8 cellular contexts compared by ENCODE assay signal in genomic region chr5:139709587-139710369, GRCh38.
A peak's percentile ranks its signal among the peaks of the same experiment; 100 is the strongest.
DNase-seq lines count a peak whose midpoint lies in the region; ATAC-seq and TF ChIP-seq lines count a peak whose summit lies in the region.

No MANE protein-coding gene starts in this region.

- DNase-seq in DMS79 (lab: John Stamatoyannopoulos, UW) (peak; percentile 7), OCI-LY7 (ENCODE audit: low spot score) (peak; percentile 51), ecto neural progenitor cell (ENCODE audit: low spot score) (peak; percentile 83), NCI-H446 treated with DMSO at 0.1 percent for 48 hours (lab: John Stamatoyannopoulos, UW) (no peak), midbrain (lab: John Stamatoyannopoulos, UW) (no peak)

- intact Hi-C loops in OCI-LY7 (cut with micrococcal nuclease; ENCODE audit: unreplicated experiment), result no loop called here

- H3K4me1 ChIP-seq in OCI-LY7 (ENCODE audit: insufficient read depth, low read length, poor library complexity, severe bottlenecking), result peaks cover 58% of the 10 kb centered on the region
- H3K4me1 ChIP-seq in muscle layer of colon (ENCODE audit: insufficient read depth, low read length), result peaks cover 21% of the 10 kb centered on the region

- H3K27ac ChIP-seq in OCI-LY7 (ENCODE audit: low read depth, low read length, poor library complexity, severe bottlenecking) (peak overlapping the region; percentile 23), muscle layer of colon (ENCODE audit: low read depth, low read length) (peak overlapping the region; percentile 60)

- peak overlapping the region; percentile 84 for H3K4me2 ChIP-seq in OCI-LY7 (ENCODE audit: low read length)

- no peaks in the 10 kb centered on the region for H4K20me1 ChIP-seq in OCI-LY7 (ENCODE audit: insufficient read depth, low read length)

- peak overlapping the region; percentile 81 for H2AFZ ChIP-seq in OCI-LY7 (ENCODE audit: low read length)

- CTCF ChIA-PET in OCI-LY7 (lab: Charles Lee; ENCODE audit: unreplicated experiment), result interaction anchor here (0.6 to 1.5 kb wide), 3 partner anchors 25 to 58 kb away, joined by 3 to 4 read pairs (median 3); no protein-coding TSS in a partner anchor

- no peaks in the 10 kb centered on the region for H3K36me3 ChIP-seq in OCI-LY7 (ENCODE audit: insufficient read depth, low read length)
- H3K36me3 ChIP-seq in muscle layer of colon (ENCODE audit: insufficient read depth, low read length), result no peaks in the 10 kb centered on the region

- POLR2A ChIA-PET in OCI-LY7 (lab: Charles Lee), result interaction anchor here (1.0 kb wide), 1 partner anchor 9 kb away, joined by 3 read pairs; no protein-coding TSS in a partner anchor

- H3K79me2 ChIP-seq in OCI-LY7 (ENCODE audit: insufficient read depth, low read depth, low read length), result no peaks in the 10 kb centered on the region

- no peak for TF ChIP-seq CTCF in OCI-LY7 (conservative IDR thresholded peaks at IDR 0.05; ENCODE audit: low read length)

- ATAC-seq in GM21360 (IDR thresholded peaks at IDR 0.05; ENCODE audit: unreplicated experiment) (no peak), HG03175 (IDR thresholded peaks at IDR 0.05; ENCODE audit: unreplicated experiment) (no peak)

- H3K9me2 ChIP-seq in OCI-LY7 (ENCODE audit: insufficient read depth, low read length), result no peaks in the 10 kb centered on the region

- H3K9me3 ChIP-seq in OCI-LY7 (ENCODE audit: low read length), result no peaks in the 10 kb centered on the region
- H3K9me3 ChIP-seq in muscle layer of colon (ENCODE audit: low read length), result no peaks in the 10 kb centered on the region

- peaks cover 0 to 20% of the 10 kb centered on the region in 2 donors for H3K27me3 ChIP-seq in muscle layer of colon (ENCODE audit: control insufficient read depth in 1 of 2, insufficient read depth in 2 of 2, low read length in 2 of 2)

- no peak overlapping the region for H3K9ac ChIP-seq in muscle layer of colon (ENCODE audit: low read length)

- peak overlapping the region; percentile 69 for H3K4me3 ChIP-seq in OCI-LY7 (ENCODE audit: low read depth, low read length, poor library complexity, severe bottlenecking)
- H3K4me3 ChIP-seq in muscle layer of colon (ENCODE audit: low read depth in 1 of 2, low read length in 2 of 2), result no peak overlapping the region

- no TSS peak for BruUV-seq in OCI-LY7 (replicated peaks; lab: Mats Ljungman, UMichigan)

Comparison
In these comparisons a context has a peak if more than half of its experiments do, and no peak if none do; other contexts are left out.
1. DNase-seq: peak in DMS79 (single experiment), OCI-LY7 (single experiment) and ecto neural progenitor cell (single experiment); none in NCI-H446 treated with DMSO at 0.1 percent for 48 hours (single experiment) and midbrain (single experiment).